ENCODE assay signal across 1 cellular context in the genomic region with DNA sequence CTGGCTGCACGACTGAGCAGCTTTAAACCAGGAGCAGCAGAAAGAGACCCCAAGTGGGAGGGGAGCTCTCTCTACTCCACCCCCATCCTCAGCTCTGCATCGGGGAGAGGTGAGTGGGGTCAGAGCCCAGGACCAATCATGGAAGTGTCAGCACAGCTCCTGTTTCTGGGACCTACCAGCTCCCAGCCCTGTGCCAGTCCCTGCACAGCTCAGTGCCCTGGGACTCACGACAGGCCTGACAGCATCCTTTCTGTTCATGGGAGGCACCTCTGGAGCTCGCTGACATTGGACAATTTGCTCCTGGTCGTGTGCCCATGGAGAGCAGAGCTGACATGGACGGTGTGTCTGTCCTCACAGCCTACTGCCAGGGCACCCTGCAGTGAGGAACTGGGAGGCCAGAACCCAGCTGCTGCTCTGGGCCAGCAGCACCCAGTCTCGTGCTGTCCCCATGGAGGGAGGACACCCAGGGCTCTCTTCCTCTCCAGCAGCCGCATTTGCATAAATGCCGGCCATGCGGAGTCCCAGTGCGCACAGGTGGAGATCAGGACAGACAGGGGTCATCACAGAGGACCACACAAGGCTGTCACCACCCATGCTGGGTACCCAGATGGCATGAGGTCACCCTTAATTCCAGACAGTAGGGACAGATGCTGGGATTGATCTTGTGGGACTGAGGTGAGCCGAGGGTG.
A peak's percentile ranks its signal among the peaks of the same experiment; 100 is the strongest.
TF ChIP-seq lines count a peak whose summit lies in the region.

No MANE protein-coding gene starts in this region.

TF ChIP-seq in GM12878, 131 proteins besides CTCF, POLR2A, EP300 and RAD21 (continued from another document):
- TF ChIP-seq ZNF622 (IDR thresholded peaks at IDR 0.05) (no peak), ZNF384 (IDR thresholded peaks at IDR 0.05; ENCODE audit: borderline replicate concordance, low read depth, low read length) (no peak), ZNF207 (IDR thresholded peaks at IDR 0.05; ENCODE audit: borderline replicate concordance) (no peak), ZNF274 (IDR thresholded peaks at IDR 0.05; ENCODE audit: insufficient read depth, insufficient read length) (no peak), IKZF1 (conservative IDR thresholded peaks at IDR 0.05) (peak; percentile 42; the same call in 1 of the 2 replicates), E4F1 (IDR thresholded peaks at IDR 0.05; ENCODE audit: borderline replicate concordance, partially characterized antibody) (no peak), POU2F2 (IDR thresholded peaks at IDR 0.05; ENCODE audit: borderline replicate concordance, low read depth, low read length) (peak; percentile 42; the same call in 1 of the 3 replicates), MLLT1 (IDR thresholded peaks at IDR 0.05) (no peak)
- TF ChIP-seq, protein P1, sequence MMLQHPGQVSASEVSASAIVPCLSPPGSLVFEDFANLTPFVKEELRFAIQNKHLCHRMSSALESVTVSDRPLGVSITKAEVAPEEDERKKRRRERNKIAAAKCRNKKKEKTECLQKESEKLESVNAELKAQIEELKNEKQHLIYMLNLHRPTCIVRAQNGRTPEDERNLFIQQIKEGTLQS (IDR thresholded peaks at IDR 0.05; ENCODE audit: borderline replicate concordance, extremely low read depth, low read depth, low read length), result no peak
